ENCODE assay signal across 22 cellular contexts in the genomic region with DNA sequence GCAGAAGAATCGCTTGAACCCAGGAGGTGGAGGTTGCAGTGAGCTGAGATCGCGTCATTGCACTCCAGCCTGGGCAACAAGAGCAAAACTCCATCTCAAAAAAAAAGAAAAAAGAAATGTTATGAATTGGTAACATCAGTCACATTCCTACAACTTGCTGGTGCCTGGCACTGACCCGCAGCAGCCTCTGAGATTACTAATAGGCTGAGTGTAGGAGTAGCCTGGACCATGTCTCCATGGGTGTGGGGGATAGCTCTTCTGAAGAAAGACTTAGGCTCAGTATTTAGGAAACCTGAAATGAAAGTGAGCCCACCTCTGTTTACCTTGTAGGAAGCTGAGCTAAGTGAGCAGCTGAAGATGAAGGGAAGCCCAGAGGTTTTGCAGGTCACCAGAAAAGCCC.
DNase-seq lines count a peak whose midpoint lies in the region; ATAC-seq, FAIRE-seq and TF ChIP-seq lines count a peak whose summit lies in the region.
"Had no signal": no experiment of that assay in that cellular context is flagged by ENCODE, and none has a peak within 500 bp of the region (broad histone marks: within the 10 kb centered on the region; RNA-seq: fewer than 3 reads in every experiment).

No MANE protein-coding gene starts in this region.

- peaks cover 14 to 49% (median 31%) of the 10 kb centered on the region in 10 experiments; a peak in 19 of 20 replicates for H3K4me1 ChIP-seq in BLaER1 treated with 17β-estradiol and CSF1 and Interleukin-3, amounts not matched to agents 10 nM and 100 nM
- no peaks in the 10 kb centered on the region for H3K4me1 ChIP-seq in astrocyte (ENCODE audit: insufficient read depth, low read length)

- no peak for FAIRE-seq in astrocyte (lab: Jason Lieb, UNC)
- FAIRE-seq: GM12878, H1 had no signal

- no peaks in the 10 kb centered on the region for H3K36me3 ChIP-seq in BLaER1 treated with 17β-estradiol and CSF1 and Interleukin-3, amounts not matched to agents 10 nM and 100 nM
- H3K36me3 ChIP-seq in astrocyte (ENCODE audit: insufficient read depth, low read length) (no peaks in the 10 kb centered on the region), kidney epithelial cell (ENCODE audit: control insufficient read depth, insufficient read depth, low read length) (no peaks in the 10 kb centered on the region)

- DNase-seq in astrocyte (ENCODE audit: low read depth): no peak
- peak; percentile 26 for DNase-seq in kidney epithelial cell (ENCODE audit: low read depth)
- DNase-seq in omental fat pad (ENCODE audit: low spot score): no peak
- no peak for DNase-seq in RPMI8226
- no peak for DNase-seq in GM10266 (ENCODE audit: extremely low spot score)
- no peak for DNase-seq in erythroblast (lab: John Stamatoyannopoulos, UW)
- DNase-seq in AG08396 (ENCODE audit: low spot score): no peak
- DNase-seq: CD4-positive, CD25-positive, alpha-beta regulatory T cell; COR-L47; DMS153; GF-D8; NCI-H1105 treated with DMSO at 0.1 percent for 48 hours; NCI-H187 treated with DMSO at 0.1 percent for 48 hours; NCI-H2227 treated with DMSO at 0.1 percent for 48 hours; NCI-H524; NCI-H82; OCI-M1; SHP77 treated with DMSO at 0.1 percent for 48 hours had no signal

- no peak overlapping the region for H3K4me3 ChIP-seq in BLaER1 treated with 17β-estradiol and CSF1 and Interleukin-3, amounts not matched to agents 10 nM and 100 nM
- H3K4me3 ChIP-seq in astrocyte (ENCODE audit: insufficient read depth, low read depth, low read length) (no peak overlapping the region), kidney epithelial cell (ENCODE audit: low read depth, low read length) (no peak overlapping the region)
- H3K4me3 ChIP-seq: GM12878 had no signal

- H3K27ac ChIP-seq in BLaER1 treated with 17β-estradiol and CSF1 and Interleukin-3, amounts not matched to agents 10 nM and 100 nM: no peak overlapping the region
- no peak overlapping the region for H3K27ac ChIP-seq in astrocyte (ENCODE audit: low read depth, low read length)
- H3K27ac ChIP-seq: 22Rv1 had no signal

- H3K27ac Mint-ChIP-seq in astrocyte (ENCODE audit: unreplicated experiment): peak overlapping the region; percentile 92

- H3K4me1 Mint-ChIP-seq in astrocyte (ENCODE audit: low read depth, unreplicated experiment): peaks cover 12% of the 10 kb centered on the region
- H3K4me1 Mint-ChIP-seq: CD4-positive, CD25-positive, alpha-beta regulatory T cell had no signal

- H3K9me3 ChIP-seq in BLaER1 treated with 17β-estradiol and CSF1 and Interleukin-3, amounts not matched to agents 10 nM and 100 nM (replicated peaks in 1 of 11): peaks cover 0 to 10% (median 0%) of the 10 kb centered on the region in 11 experiments; a peak in 7 of 22 replicates
- no peaks in the 10 kb centered on the region for H3K9me3 ChIP-seq in astrocyte (ENCODE audit: insufficient read depth, low read depth, low read length)

- TF ChIP-seq CTCF in astrocyte (IDR thresholded peaks at IDR 0.05; ENCODE audit: insufficient read depth, low read depth, low read length) (no peak), kidney epithelial cell (IDR thresholded peaks at IDR 0.05; ENCODE audit: insufficient read depth, low read length, poor library complexity, severe bottlenecking) (no peak), omental fat pad (IDR thresholded peaks at IDR 0.05) (no peak), GM10266 (IDR thresholded peaks at IDR 0.05; ENCODE audit: control insufficient read depth, insufficient read depth, low read depth, missing control alignments) (no peak)

- H4K20me1 ChIP-seq in BLaER1 treated with 17β-estradiol and CSF1 and Interleukin-3, amounts not matched to agents 10 nM and 100 nM: no peaks in the 10 kb centered on the region
- no peaks in the 10 kb centered on the region for H4K20me1 ChIP-seq in astrocyte (ENCODE audit: insufficient read depth, low read length)

- peak; percentile 91 for ATAC-seq in omental fat pad (ENCODE audit: low FRiP score)
- ATAC-seq: GM12878 had no signal

- no peaks in the 10 kb centered on the region for H3K79me2 ChIP-seq in astrocyte (ENCODE audit: insufficient read depth, low read length)

- TF ChIP-seq POLR2A in erythroblast (IDR thresholded peaks at IDR 0.05; ENCODE audit: low read length): no peak

- peak overlapping the region in 7 of 11 experiments; percentile 26 to 50 (median 47); a peak in 9 of 22 replicates for H3K4me2 ChIP-seq in BLaER1 treated with 17β-estradiol and CSF1 and Interleukin-3, amounts not matched to agents 10 nM and 100 nM
- H3K4me2 ChIP-seq in astrocyte (ENCODE audit: low read length): no peak overlapping the region

- H2AFZ ChIP-seq in astrocyte (ENCODE audit: low read depth, low read length): no peak overlapping the region

- no peak overlapping the region for H3K4me3 Mint-ChIP-seq in astrocyte (ENCODE audit: unreplicated experiment)

- no peaks in the 10 kb centered on the region for H3K27me3 ChIP-seq in BLaER1 treated with 17β-estradiol and CSF1 and Interleukin-3, amounts not matched to agents 10 nM and 100 nM
- H3K27me3 ChIP-seq in astrocyte (ENCODE audit: insufficient read depth, low read length) (no peaks in the 10 kb centered on the region), kidney epithelial cell (ENCODE audit: control insufficient read depth, insufficient read depth, low read length) (no peaks in the 10 kb centered on the region)

- H3K9me3 Mint-ChIP-seq in astrocyte (ENCODE audit: unreplicated experiment): no peaks in the 10 kb centered on the region

- H3K36me3 Mint-ChIP-seq in astrocyte (ENCODE audit: low read depth, unreplicated experiment): no peaks in the 10 kb centered on the region

- H3K27me3 Mint-ChIP-seq in astrocyte (ENCODE audit: low read depth, unreplicated experiment): no peaks in the 10 kb centered on the region

- H3K9ac ChIP-seq in BLaER1 treated with 17β-estradiol and CSF1 and Interleukin-3, amounts not matched to agents 10 nM and 100 nM: no peak overlapping the region
- no peak overlapping the region for H3K9ac ChIP-seq in astrocyte (ENCODE audit: low read length)
